ENCODE assay signal across 8 cellular contexts in the genomic region with DNA sequence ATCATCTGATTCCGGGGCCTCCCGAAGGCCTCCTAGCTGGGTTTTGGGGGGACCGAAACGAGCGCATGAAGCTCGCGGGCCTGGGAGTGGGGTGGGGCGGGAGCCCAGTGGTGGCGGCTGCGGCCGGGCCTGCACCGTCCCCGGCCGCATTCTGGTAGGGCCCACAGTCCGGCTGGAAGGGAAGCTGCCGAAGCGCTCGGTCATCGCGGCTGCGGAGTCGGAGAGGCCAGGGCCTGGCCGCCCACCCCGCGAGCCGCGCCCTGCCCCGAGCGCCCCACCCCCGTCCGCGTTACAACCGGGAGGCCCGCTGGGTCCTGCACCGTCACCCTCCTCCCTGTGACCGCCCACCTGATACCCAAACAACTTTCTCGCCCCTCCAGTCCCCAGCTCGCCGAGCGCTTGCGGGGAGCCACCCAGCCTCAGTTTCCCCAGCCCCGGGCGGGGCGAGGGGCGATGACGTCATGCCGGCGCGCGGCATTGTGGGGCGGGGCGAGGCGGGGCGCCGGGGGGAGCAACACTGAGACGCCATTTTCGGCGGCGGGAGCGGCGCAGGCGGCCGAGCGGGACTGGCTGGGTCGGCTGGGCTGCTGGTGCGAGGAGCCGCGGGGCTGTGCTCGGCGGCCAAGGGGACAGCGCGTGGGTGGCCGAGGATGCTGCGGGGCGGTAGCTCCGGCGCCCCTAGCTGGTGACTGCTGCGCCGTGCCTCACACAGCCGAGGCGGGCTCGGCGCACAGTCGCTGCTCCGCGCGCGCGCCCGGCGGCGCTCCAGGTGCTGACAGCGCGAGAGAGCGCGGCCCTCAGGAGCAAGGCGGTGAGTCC. TPM values are rescaled to one million over a fixed set of nuclear protein-coding genes. Genes with fewer than 3 reads are reported as not detected.
DNase-seq lines count a peak whose midpoint lies in the region; ATAC-seq and TF ChIP-seq lines count a peak whose summit lies in the region.

A gene (plus strand): TSS at position 528 of the 819 bp plus-strand sequence. CDS start 25,354 bp downstream, outside the sequence.

- H3K4me1 Mint-ChIP-seq in progenitor cell of endocrine pancreas (ENCODE audit: low read depth) = peaks cover 8% of the 10 kb centered on the region

- 0 to 1% (median 0%) methylated on average over 19 to 95 of the region's 97 CpGs for WGBS in adrenal gland, 4 donors
- WGBS in upper lobe of left lung, 2 donors = 0% methylated on average over 16 of the region's 97 CpGs; no CpG with 5 or more reads in 1 of the 2 donors

- H3K27ac Mint-ChIP-seq in progenitor cell of endocrine pancreas = peak within 1 kb of the TSS; percentile 98

- peak within 1 kb of the TSS; percentile 98 for H2AFZ ChIP-seq in DND-41 (ENCODE audit: low read depth, low read length)

- peaks cover 22% of the 10 kb centered on the region for H3K36me3 ChIP-seq in DND-41 (ENCODE audit: insufficient read depth, low read length)
- no peaks in the 10 kb centered on the region for H3K36me3 ChIP-seq in adrenal gland (replicated peaks in 1 of 2)
- H3K36me3 ChIP-seq in upper lobe of left lung = peaks cover 0 to 10% (median 0%) of the 10 kb centered on the region in 4 donors

- H3K27ac ChIP-seq in DND-41 (ENCODE audit: low read length) = peak within 1 kb of the TSS; percentile 81
- peak within 1 kb of the TSS; percentile 93 to 99 (median 98) for H3K27ac ChIP-seq in adrenal gland
- H3K27ac ChIP-seq in upper lobe of left lung = peak within 1 kb of the TSS; percentile 98 to 100 (median 99)

- TF ChIP-seq CTCF in DND-41 (IDR thresholded peaks at IDR 0.05; ENCODE audit: borderline replicate concordance, extremely low read depth, low read length, poor library complexity, severe bottlenecking) = no peak
- peak in 1 of 6 experiments; percentile 11 for TF ChIP-seq CTCF in adrenal gland (IDR thresholded peaks at IDR 0.05)
- TF ChIP-seq CTCF in progenitor cell of endocrine pancreas (IDR thresholded peaks at IDR 0.05; ENCODE audit: unreplicated experiment) = peak; percentile 33
- no peak for TF ChIP-seq CTCF in upper lobe of left lung (IDR thresholded peaks at IDR 0.05)

- ATAC-seq in DND-41 (ENCODE audit: insufficient read depth, low read depth) (peak; percentile 69), GM21528 (IDR thresholded peaks at IDR 0.05; ENCODE audit: low FRiP score, unreplicated experiment) (peak; percentile 72), left cardiac atrium (peak; percentile 86 to 93), upper lobe of left lung (ENCODE audit: low FRiP score in 2 of 2) (peak; percentile 84 to 92)

- H3K4me3 ChIP-seq in DND-41 (ENCODE audit: low read depth in 1 of 2, low read length in 2 of 2) (peak within 1 kb of the TSS; percentile 62 to 93), adrenal gland (peak within 1 kb of the TSS; percentile 49 to 96 (median 82)), upper lobe of left lung (peak within 1 kb of the TSS; percentile 87 to 99 (median 93))

- TF ChIP-seq POLR2A in adrenal gland (IDR thresholded peaks at IDR 0.05) = peak; percentile 58 to 72
- peak; percentile 81 to 93 (median 88) for TF ChIP-seq POLR2A in upper lobe of left lung (IDR thresholded peaks at IDR 0.05)

- H3K27me3 ChIP-seq in DND-41 (ENCODE audit: insufficient read depth, low read length, poor library complexity) (no peaks in the 10 kb centered on the region), adrenal gland (no peaks in the 10 kb centered on the region), upper lobe of left lung (no peaks in the 10 kb centered on the region)

- peak within 1 kb of the TSS; percentile 84 for H3K4me2 ChIP-seq in DND-41 (ENCODE audit: insufficient read depth, low read length)

- no peaks in the 10 kb centered on the region for H3K9me3 ChIP-seq in DND-41 (ENCODE audit: insufficient read depth, low read length, severe bottlenecking)
- no peaks in the 10 kb centered on the region for H3K9me3 ChIP-seq in adrenal gland (replicated peaks in 1 of 3)
- no peaks in the 10 kb centered on the region for H3K9me3 ChIP-seq in upper lobe of left lung

- DNase-seq in DND-41 (peak; percentile 81), KG1 (lab: John Stamatoyannopoulos, UW) (peak; percentile 50), T-helper 1 cell (peak; percentile 55 to 79 (median 74)), adrenal gland (peak; percentile 73 to 89 (median 84)), left cardiac atrium (peak; percentile 88), progenitor cell of endocrine pancreas (ENCODE audit: low spot score, unreplicated experiment) (peak; percentile 70), upper lobe of left lung (peak; percentile 79 to 98)

- TF ChIP-seq EP300 in upper lobe of left lung (IDR thresholded peaks at IDR 0.05) = peak in 1 of 4 donors; percentile 13

- H3K4me3 Mint-ChIP-seq in progenitor cell of endocrine pancreas (ENCODE audit: low read depth) = peak within 1 kb of the TSS; percentile 82

- no peaks in the 10 kb centered on the region for H3K36me3 Mint-ChIP-seq in progenitor cell of endocrine pancreas (ENCODE audit: insufficient read depth)

- H3K27me3 Mint-ChIP-seq in progenitor cell of endocrine pancreas = peaks cover 4% of the 10 kb centered on the region

- H3K9me3 Mint-ChIP-seq in progenitor cell of endocrine pancreas (ENCODE audit: low read depth) = no peaks in the 10 kb centered on the region

- peak within 1 kb of the TSS; percentile 81 for H3K9ac ChIP-seq in DND-41 (ENCODE audit: low read depth, low read length)

- peaks cover 33% of the 10 kb centered on the region for H4K20me1 ChIP-seq in DND-41 (ENCODE audit: insufficient read depth, low read length)

- peaks cover 51% of the 10 kb centered on the region for H3K4me1 ChIP-seq in DND-41 (ENCODE audit: insufficient read depth, low read length)
- H3K4me1 ChIP-seq in adrenal gland (replicated peaks in 1 of 2) = peaks cover 39 to 46% of the 10 kb centered on the region in 2 donors
- H3K4me1 ChIP-seq in upper lobe of left lung = peaks cover 57 to 78% (median 66%) of the 10 kb centered on the region in 4 donors

- peaks cover 48% of the 10 kb centered on the region for H3K79me2 ChIP-seq in DND-41 (ENCODE audit: insufficient read depth, low read length)

- intact Hi-C loops in adrenal gland (cut with DNase I) = no loop called here
- intact Hi-C loops in left cardiac atrium (cut with DNase I) = loop anchor here in 1 of 2 donors (10.0 kb wide), 1 partner anchor 54 kb away; no protein-coding TSS in a partner anchor

RNA-seq across cellular contexts. Expression of the gene that starts here (rescaled TPM):
- total RNA-seq in adrenal gland (100 to 1,000 TPM in 6 of 8 donors, 10 to 100 TPM in 2; 87.4 to 248 (median 132) TPM), left cardiac atrium (100 to 1,000 TPM; 118 to 139 TPM), progenitor cell of endocrine pancreas (178 and 180 TPM in 2 replicates), upper lobe of left lung (100 to 1,000 TPM; 175 to 614 (median 267) TPM)
- polyA plus RNA-seq in adrenal gland = 100 to 1,000 TPM in 2 of 3 donors, 10 to 100 TPM in 1; 70.7 to 164 (median 120) TPM

Comparison
In these comparisons a context has a peak if more than half of its experiments do, and no peak if none do; other contexts are left out.
1. Peak in every context shown above with its lines: DNase-seq, ATAC-seq, H3K4me3 ChIP-seq and H3K27ac ChIP-seq.